Comparison of ENCODE assay signal across 14 cellular contexts in genomic region chr15:25056484-25057429, GRCh38.
A peak's percentile ranks its signal among the peaks of the same experiment; 100 is the strongest.
DNase-seq lines count a peak whose midpoint lies in the region; ATAC-seq, FAIRE-seq and TF ChIP-seq lines count a peak whose summit lies in the region.
"Had no signal": no experiment of that assay in that cellular context is flagged by ENCODE, and none has a peak within 500 bp of the region (broad histone marks: within the 10 kb centered on the region; RNA-seq: fewer than 3 reads in every experiment).

No MANE protein-coding gene starts in this region.

- no peak overlapping the region for H3K9ac ChIP-seq in kidney (ENCODE audit: low read length in 2 of 2)

- ATAC-seq in thoracic aorta (ENCODE audit: insufficient number of reproducible peaks, low FRiP score, low read depth): no peak
- ATAC-seq in GM19324 (IDR thresholded peaks at IDR 0.05; ENCODE audit: low FRiP score, unreplicated experiment): no peak
- ATAC-seq: T-cell had no signal

- H3K4me3 ChIP-seq in kidney (ENCODE audit: low read length in 2 of 2) (no peak overlapping the region), thoracic aorta (peak overlapping the region; percentile 15)
- H3K4me3 ChIP-seq: left ventricle myocardium inferior, transverse colon had no signal

- no peaks in the 10 kb centered on the region for H3K27me3 ChIP-seq in thoracic aorta (replicated peaks; ENCODE audit: insufficient read depth)
- H3K27me3 ChIP-seq: transverse colon had no signal

- peak; percentile 7 to 11 for DNase-seq in activated T-cell treated with anti-CD3 and anti-CD28 coated beads, Interleukin-2, amount 50 U/mL, for 48 hours
- no peak for DNase-seq in activated T-cell treated with anti-CD3 and anti-CD28 coated beads for 4 hours
- peak; percentile 44 for DNase-seq in activated CD8-positive, alpha-beta memory T cell treated with anti-CD3 and anti-CD28 coated beads for 24 hours
- peak; percentile 60 for DNase-seq in kidney
- DNase-seq in thoracic aorta (ENCODE audit: low spot score): no peak
- no peak for DNase-seq in GM13976 (ENCODE audit: low spot score)
- DNase-seq in activated gamma-delta T cell (lab: John Stamatoyannopoulos, UW): no peak
- DNase-seq: activated CD4-positive, alpha-beta T cell treated with anti-CD3 and anti-CD28 coated beads for 1 hour; DMS53; left ventricle myocardium inferior; transverse colon had no signal

- TF ChIP-seq CTCF in kidney (IDR thresholded peaks at IDR 0.05; ENCODE audit: borderline replicate concordance, extremely low read depth, insufficient read depth) (no peak), thoracic aorta (IDR thresholded peaks at IDR 0.05) (no peak), GM13976 (IDR thresholded peaks at IDR 0.05; ENCODE audit: borderline replicate concordance, control extremely low read depth, extremely low read depth, insufficient read depth, missing control alignments) (no peak)

- peaks cover 84 to 100% of the 10 kb centered on the region in 2 donors for H3K36me3 ChIP-seq in kidney (ENCODE audit: control insufficient read depth in 1 of 2, insufficient read depth in 2 of 2, low read length in 2 of 2)
- peaks cover 100% of the 10 kb centered on the region for H3K36me3 ChIP-seq in thoracic aorta

- in situ Hi-C loops in GM13976 (cut with MboI; ENCODE audit: low sequenced_read_pairs, unreplicated experiment): no loop called here

- H3K4me1 ChIP-seq in kidney (ENCODE audit: control insufficient read depth in 1 of 2, insufficient read depth in 1 of 2, low read depth in 1 of 2, low read length in 2 of 2) (no peaks in the 10 kb centered on the region), thoracic aorta (ENCODE audit: control insufficient read depth in 1 of 2, low read depth in 2 of 2) (no peaks in the 10 kb centered on the region)
- H3K4me1 ChIP-seq: left ventricle myocardium inferior, transverse colon had no signal

- H3K27ac ChIP-seq in kidney (ENCODE audit: low read depth in 2 of 2, low read length in 2 of 2) (no peak overlapping the region), thoracic aorta (no peak overlapping the region)
- H3K27ac ChIP-seq: left ventricle myocardium inferior, transverse colon had no signal

- FAIRE-seq in kidney (lab: Jason Lieb, UNC): no peak
- FAIRE-seq: GM18507 had no signal

- intact Hi-C loops in kidney (cut with DNase I): no loop called here

- peaks cover 84 to 100% of the 10 kb centered on the region in 2 donors for H3K9me3 ChIP-seq in kidney (ENCODE audit: control insufficient read depth in 1 of 2, low read length in 2 of 2)
- H3K9me3 ChIP-seq in thoracic aorta: peaks cover 100% of the 10 kb centered on the region

Comparison
In these comparisons a context has a peak if more than half of its experiments do, and no peak if none do; other contexts are left out.
1. DNase-seq: peak in activated T-cell treated with anti-CD3 and anti-CD28 coated beads, Interleukin-2, amount 50 U/mL, for 48 hours (2 of 2), activated CD8-positive, alpha-beta memory T cell treated with anti-CD3 and anti-CD28 coated beads for 24 hours (single experiment) and kidney (single experiment); none in activated T-cell treated with anti-CD3 and anti-CD28 coated beads for 4 hours (single experiment), thoracic aorta (single experiment), GM13976 (single experiment) and activated gamma-delta T cell (single experiment).